8 cellular contexts compared by ENCODE assay signal in genomic region chr14:81533536-81534343, GRCh38. TPM values are rescaled to one million over a fixed set of nuclear protein-coding genes. Genes with fewer than 3 reads are reported as not detected.
DNase-seq lines count a peak whose midpoint lies in the region; ATAC-seq and TF ChIP-seq lines count a peak whose summit lies in the region.

Gene SEL1L, minus strand, starts transcription at chr14:81533853. Its CDS starts 109 bp downstream, at chr14:81533744.

- peak; percentile 94 for ATAC-seq in GM18498 (IDR thresholded peaks at IDR 0.05; ENCODE audit: unreplicated experiment)
- ATAC-seq in HG02938 (IDR thresholded peaks at IDR 0.05; ENCODE audit: unreplicated experiment), result peak; percentile 90
- peak; percentile 99 for ATAC-seq in left ventricle myocardium superior

- peak within 1 kb of the TSS; percentile 76 to 96 for H3K4me3 ChIP-seq in prostate gland
- peak within 1 kb of the TSS; percentile 98 for H3K4me3 ChIP-seq in urinary bladder (ENCODE audit: low read depth, low read length)

- no peaks in the 10 kb centered on the region for H3K27me3 ChIP-seq in prostate gland (replicated peaks; ENCODE audit: insufficient read depth)

- peak; percentile 77 for TF ChIP-seq POLR2A in prostate gland (IDR thresholded peaks at IDR 0.05)

- under 1% methylated on average over 50 of the region's 50 CpGs for WGBS in prostate gland
- WGBS in urinary bladder, result under 1% methylated on average over 50 of the region's 50 CpGs

- H3K36me3 ChIP-seq in prostate gland (no peaks in the 10 kb centered on the region), urinary bladder (ENCODE audit: insufficient read depth) (no peaks in the 10 kb centered on the region)

- intact Hi-C loops in left ventricle myocardium superior (cut with micrococcal nuclease) (no loop called here), prostate gland (cut with DNase I) (no loop called here)

- H3K27ac ChIP-seq in angular gyrus (ENCODE audit: low read depth, low read length) (peak within 1 kb of the TSS; percentile 53), prostate gland (peak within 1 kb of the TSS; percentile 43 to 68), urinary bladder (ENCODE audit: low read depth) (peak within 1 kb of the TSS; percentile 52)

- H3K9me3 ChIP-seq in prostate gland, result no peaks in the 10 kb centered on the region

- no peak for TF ChIP-seq CTCF in prostate gland (IDR thresholded peaks at IDR 0.05)

- DNase-seq in NCI-H187 (lab: John Stamatoyannopoulos, UW) (peak; percentile 99), T-helper 2 cell (peak; percentile 97 to 100 (median 99)), left ventricle myocardium superior (peak; percentile 100), prostate gland (ENCODE audit: low spot score) (peak; percentile 100)

- H3K4me1 ChIP-seq in prostate gland (replicated peaks), result peaks cover 4% of the 10 kb centered on the region
- peaks cover 3% of the 10 kb centered on the region for H3K4me1 ChIP-seq in urinary bladder (ENCODE audit: insufficient read depth)

RNA-seq across cellular contexts. Expression of gene SEL1L, which starts in this region (rescaled TPM):
- total RNA-seq in left ventricle myocardium superior, result 55.1 TPM
- total RNA-seq in prostate gland, result 10 to 100 TPM; 42.2 to 81.4 TPM
- total RNA-seq in urinary bladder, result 80.4 TPM
- 35.3 TPM for polyA plus RNA-seq in urinary bladder

Comparison
In these comparisons a context has a peak if more than half of its experiments do, and no peak if none do; other contexts are left out.
1. Peak in every context shown above with its lines: DNase-seq, ATAC-seq, H3K4me3 ChIP-seq and H3K27ac ChIP-seq.